ENCODE assay signal across 8 cellular contexts in the genomic region with DNA sequence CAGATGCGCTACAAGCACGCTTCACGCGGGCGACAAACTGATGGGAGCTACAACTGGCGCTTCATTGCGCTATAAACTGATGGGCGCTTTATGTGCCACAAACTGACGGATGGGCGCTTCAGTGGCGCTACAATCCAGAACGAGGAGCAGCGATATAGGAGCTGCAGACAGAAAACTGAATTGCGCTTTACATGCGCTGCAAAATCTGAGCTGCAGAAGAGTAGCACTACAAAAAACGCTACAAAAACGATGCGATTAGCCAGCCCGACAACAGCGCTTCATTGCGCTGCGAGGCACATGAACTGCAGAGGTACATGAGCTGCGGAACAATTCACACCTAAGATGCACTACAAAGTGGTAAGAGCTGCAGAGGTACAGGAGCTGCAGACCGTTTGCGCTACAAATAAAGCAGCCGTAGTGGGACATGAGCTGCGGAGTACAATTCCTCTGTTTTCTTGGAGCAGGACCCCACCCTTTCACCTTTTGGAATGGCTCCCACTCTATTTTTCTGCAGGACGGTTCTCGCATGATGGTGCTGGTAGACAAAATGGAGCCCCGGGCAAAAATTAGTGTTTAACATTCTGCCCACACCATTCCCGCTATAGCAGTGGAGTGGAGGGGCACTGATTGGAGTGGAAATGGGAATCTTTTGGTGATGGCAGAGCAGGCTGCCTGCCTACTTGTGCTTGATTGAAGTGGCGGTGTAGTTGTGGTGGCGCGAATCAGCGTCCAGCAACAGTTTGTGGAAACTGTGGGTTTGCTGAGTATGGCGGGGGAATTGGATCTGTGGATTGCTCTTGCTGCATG. TPM values are rescaled to one million over a fixed set of nuclear protein-coding genes. Genes with fewer than 3 reads are reported as not detected.
A peak's percentile ranks its signal among the peaks of the same experiment; 100 is the strongest.
DNase-seq lines count a peak whose midpoint lies in the region; ATAC-seq and TF ChIP-seq lines count a peak whose summit lies in the region.

No MANE protein-coding gene starts in this region.

- peaks cover 8% of the 10 kb centered on the region for H3K27me3 Mint-ChIP-seq in brain
- peaks cover 6 to 10% of the 10 kb centered on the region in 2 donors for H3K27me3 Mint-ChIP-seq in stimulated activated naive B cell treated with anti-CD40 and anti-IgM and Interleukin-4, amounts not matched to agents 10 μg/mL and 1 μg/mL and 100 μg/mL, for 72 hours

- H3K36me3 Mint-ChIP-seq in brain: peaks cover 11% of the 10 kb centered on the region
- H3K36me3 Mint-ChIP-seq in stimulated activated naive B cell treated with anti-CD40 and anti-IgM and Interleukin-4, amounts not matched to agents 10 μg/mL and 1 μg/mL and 100 μg/mL, for 72 hours: no peaks in the 10 kb centered on the region

- no peak for TF ChIP-seq CTCF in PC-9 (conservative IDR thresholded peaks at IDR 0.05)
- TF ChIP-seq CTCF in brain (conservative IDR thresholded peaks at IDR 0.05): no peak

- no peaks in the 10 kb centered on the region for H3K9me2 ChIP-seq in PC-9 (ENCODE audit: insufficient read depth)

- H3K9me3 ChIP-seq in PC-9 (ENCODE audit: insufficient read depth, low read depth): no peaks in the 10 kb centered on the region; the same call in 1 of the 2 replicates

- ATAC-seq in left colon (no peak), HG02642 (IDR thresholded peaks at IDR 0.05; ENCODE audit: poor library complexity, unreplicated experiment) (no peak), GM19463 (IDR thresholded peaks at IDR 0.05; ENCODE audit: unreplicated experiment) (no peak)
- no peak for ATAC-seq in stimulated activated naive B cell treated with anti-CD40 and anti-IgM and Interleukin-4, amounts not matched to agents 10 μg/mL and 1 μg/mL and 100 μg/mL, for 72 hours (replicated peaks)

- H2AFZ ChIP-seq in PC-9: peak overlapping the region; percentile 64; the same call in 1 of the 2 replicates

- H3K27ac Mint-ChIP-seq in brain: peak overlapping the region; percentile 92 to 96 (median 96)
- H3K27ac Mint-ChIP-seq in stimulated activated naive B cell treated with anti-CD40 and anti-IgM and Interleukin-4, amounts not matched to agents 10 μg/mL and 1 μg/mL and 100 μg/mL, for 72 hours: peak overlapping the region; percentile 92

- peaks cover 18% of the 10 kb centered on the region for H3F3A ChIP-seq in PC-9 (ENCODE audit: insufficient read depth, low read depth)

- H3K4me2 ChIP-seq in PC-9: peak overlapping the region; percentile 51

- H3K27me3 ChIP-seq in PC-9 (ENCODE audit: insufficient read depth, low read depth): no peaks in the 10 kb centered on the region

- H4K20me1 ChIP-seq in PC-9 (ENCODE audit: insufficient read depth): no peaks in the 10 kb centered on the region

- CTCF ChIA-PET in PC-9 (lab: Charles Lee): interaction anchor here (0.6 to 1.0 kb wide), 3 partner anchors 78 to 322 kb away, joined by 3 to 4 read pairs (median 4); no protein-coding TSS in a partner anchor

- H3K27ac ChIP-seq in PC-9: no peak overlapping the region

- intact Hi-C loops in PC-9 (cut with micrococcal nuclease; ENCODE audit: unreplicated experiment): loop anchor here (1.0 to 10.0 kb wide), 7 partner anchors 40 to 588 kb away; no protein-coding TSS in a partner anchor
- intact Hi-C loops in left colon (cut with DNase I, micrococcal nuclease): loop anchor here in 1 of 2 donors (10.0 kb wide), 2 partner anchors 202 to 362 kb away; no protein-coding TSS in a partner anchor

- peaks cover 0 to 14% (median 8%) of the 10 kb centered on the region in 5 experiments for H3K9me3 Mint-ChIP-seq in brain
- H3K9me3 Mint-ChIP-seq in stimulated activated naive B cell treated with anti-CD40 and anti-IgM and Interleukin-4, amounts not matched to agents 10 μg/mL and 1 μg/mL and 100 μg/mL, for 72 hours: no peaks in the 10 kb centered on the region

- peak overlapping the region; percentile 90 to 96 (median 95) for H3K4me3 Mint-ChIP-seq in brain
- peak overlapping the region; percentile 85 to 92 for H3K4me3 Mint-ChIP-seq in stimulated activated naive B cell treated with anti-CD40 and anti-IgM and Interleukin-4, amounts not matched to agents 10 μg/mL and 1 μg/mL and 100 μg/mL, for 72 hours

- peak overlapping the region; percentile 94; the same call in 1 of the 2 replicates for H3K4me3 ChIP-seq in PC-9

- peaks cover 16% of the 10 kb centered on the region for H3K79me2 ChIP-seq in PC-9 (ENCODE audit: low read depth)

- peak; percentile 16 for DNase-seq in activated gamma-delta T cell treated with Interleukin-2 at 50 U/mL for 16 hours
- no peak for DNase-seq in activated gamma-delta T cell (lab: John Stamatoyannopoulos, UW)
- peak in 1 of 2 experiments; percentile 3 for DNase-seq in PC-9
- peak; percentile 19 to 24 for DNase-seq in left colon
- DNase-seq in stimulated activated naive B cell treated with anti-CD40 and anti-IgM and Interleukin-4, amounts not matched to agents 10 μg/mL and 1 μg/mL and 100 μg/mL, for 72 hours: peak; percentile 18

- POLR2A ChIA-PET in PC-9 (lab: Charles Lee; ENCODE audit: unreplicated experiment): no interaction called here

- no TSS peak for BruUV-seq in PC-9 (replicated peaks; lab: Mats Ljungman, UMichigan)

- peaks cover 37% of the 10 kb centered on the region for H3K4me1 Mint-ChIP-seq in brain
- H3K4me1 Mint-ChIP-seq in stimulated activated naive B cell treated with anti-CD40 and anti-IgM and Interleukin-4, amounts not matched to agents 10 μg/mL and 1 μg/mL and 100 μg/mL, for 72 hours: peaks cover 4 to 15% of the 10 kb centered on the region in 2 donors

- peaks cover 19% of the 10 kb centered on the region for H3K4me1 ChIP-seq in PC-9 (replicated peaks; ENCODE audit: insufficient read depth)

- H3K36me3 ChIP-seq in PC-9 (ENCODE audit: low read depth): no peaks in the 10 kb centered on the region

RNA-seq across cellular contexts. Expression of a gene that starts 1.2 kb away (rescaled TPM):
- total RNA-seq in PC-9 (2021) (23.1 and 37.7 TPM in 2 replicates), left colon (10 to 100 TPM in 1 of 2 donors, 1 to 10 TPM in 1; 7.1 to 15.7 TPM)
- polyA plus RNA-seq in brain (ENCODE audit: insufficient read depth, low read depth, low replicate concordance): 56.2 TPM
